1 cellular context compared by ENCODE assay signal in the genomic region with DNA sequence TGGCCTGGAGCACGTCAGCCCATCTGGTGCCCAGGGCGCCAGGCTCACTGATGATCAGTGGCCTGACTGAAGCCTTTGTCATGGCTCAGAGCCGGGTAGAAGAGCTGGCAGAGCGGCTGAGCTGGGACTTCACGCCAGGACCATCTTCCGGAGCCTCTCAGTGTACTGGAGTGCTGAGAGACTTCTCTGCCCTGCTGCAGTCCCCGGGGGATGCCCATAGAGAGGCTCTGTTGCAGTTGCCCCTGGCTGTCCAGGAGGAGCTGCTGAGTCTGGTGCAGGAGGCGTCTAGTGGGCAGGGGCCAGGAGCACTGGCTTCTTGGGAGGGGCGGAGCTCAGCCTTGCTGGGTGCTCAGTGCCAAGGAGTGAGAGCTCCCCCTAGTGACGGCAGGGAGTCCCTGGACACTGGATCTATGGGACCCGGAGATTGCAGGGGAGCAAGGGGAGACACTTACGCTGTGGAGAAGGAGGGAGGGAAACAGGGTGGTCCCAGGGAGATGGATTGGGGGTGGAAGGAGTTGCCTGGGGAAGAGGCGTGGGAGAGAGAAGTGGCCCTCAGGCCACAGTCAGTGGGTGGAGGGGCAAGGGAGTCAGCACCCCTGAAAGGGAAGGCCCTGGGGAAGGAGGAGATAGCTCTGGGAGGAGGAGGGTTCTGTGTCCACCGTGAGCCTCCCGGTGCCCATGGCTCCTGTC.
A peak's percentile ranks its signal among the peaks of the same experiment; 100 is the strongest.
TF ChIP-seq lines count a peak whose summit lies in the region.

No MANE protein-coding gene starts in this region.

TF ChIP-seq in HEK293, 187 proteins besides CTCF, POLR2A, EP300 and RAD21 (continued from another document and continues in another):
- TF ChIP-seq, protein P1, sequence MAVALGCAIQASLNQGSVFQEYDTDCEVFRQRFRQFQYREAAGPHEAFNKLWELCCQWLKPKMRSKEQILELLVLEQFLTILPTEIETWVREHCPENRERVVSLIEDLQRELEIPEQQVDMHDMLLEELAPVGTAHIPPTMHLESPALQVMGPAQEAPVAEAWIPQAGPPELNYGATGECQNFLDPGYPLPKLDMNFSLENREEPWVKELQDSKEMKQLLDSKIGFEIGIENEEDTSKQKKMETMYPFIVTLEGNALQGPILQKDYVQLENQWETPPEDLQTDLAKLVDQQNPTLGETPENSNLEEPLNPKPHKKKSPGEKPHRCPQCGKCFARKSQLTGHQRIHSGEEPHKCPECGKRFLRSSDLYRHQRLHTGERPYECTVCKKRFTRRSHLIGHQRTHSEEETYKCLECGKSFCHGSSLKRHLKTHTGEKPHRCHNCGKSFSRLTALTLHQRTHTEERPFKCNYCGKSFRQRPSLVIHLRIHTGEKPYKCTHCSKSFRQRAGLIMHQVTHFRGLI (tag by site-specific recombination; IDR thresholded peaks at IDR 0.05) = no peak
- TF ChIP-seq, protein P2, sequence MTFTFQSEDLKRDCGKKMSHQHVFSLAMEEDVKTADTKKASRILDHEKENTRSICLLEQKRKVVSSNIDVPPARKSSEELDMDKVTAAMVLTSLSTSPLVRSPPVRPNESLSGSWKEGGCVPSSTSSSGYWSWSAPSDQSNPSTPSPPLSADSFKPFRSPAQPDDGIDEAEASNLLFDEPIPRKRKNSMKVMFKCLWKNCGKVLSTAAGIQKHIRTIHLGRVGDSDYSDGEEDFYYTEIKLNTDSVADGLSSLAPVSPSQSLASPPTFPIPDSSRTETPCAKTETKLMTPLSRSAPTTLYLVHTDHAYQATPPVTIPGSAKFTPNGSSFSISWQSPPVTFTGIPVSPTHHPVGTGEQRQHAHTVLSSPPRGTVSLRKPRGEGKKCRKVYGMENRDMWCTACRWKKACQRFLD (tag by site-specific recombination; IDR thresholded peaks at IDR 0.05) = no peak
- TF ChIP-seq ZFHX2 (tag by site-specific recombination; conservative IDR thresholded peaks at IDR 0.05) (peak; percentile 24; the same call in 1 of the 2 replicates), ZNF394 (tag by site-specific recombination; IDR thresholded peaks at IDR 0.05; ENCODE audit: borderline replicate concordance) (peak; percentile 48; the same call in 1 of the 2 replicates), ZNF654 (tag by site-specific recombination; IDR thresholded peaks at IDR 0.05; ENCODE audit: low read depth) (peak; percentile 97), GLIS1 (tag by site-specific recombination; IDR thresholded peaks at IDR 0.05) (peak; percentile 77), ZNF747 (tag by site-specific recombination; IDR thresholded peaks at IDR 0.05) (no peak), ZNF658 (tag by site-specific recombination; IDR thresholded peaks at IDR 0.05) (no peak), ZBTB8A (tag by site-specific recombination; IDR thresholded peaks at IDR 0.05) (peak; percentile 90), ZNF830 (tag by site-specific recombination; IDR thresholded peaks at IDR 0.05; ENCODE audit: low read depth) (no peak), WT1 (tag by site-specific recombination; IDR thresholded peaks at IDR 0.05) (no peak), ZNF514 (tag by site-specific recombination; IDR thresholded peaks at IDR 0.05) (no peak), ZNF362 (tag by site-specific recombination; IDR thresholded peaks at IDR 0.05) (no peak), KLF9 (tag by site-specific recombination; IDR thresholded peaks at IDR 0.05; ENCODE audit: low read depth) (peak; percentile 76), ZNF214 (tag by site-specific recombination; IDR thresholded peaks at IDR 0.05; ENCODE audit: borderline replicate concordance) (no peak), KLF10 (tag by site-specific recombination; IDR thresholded peaks at IDR 0.05) (no peak), KLF8 (tag by site-specific recombination; IDR thresholded peaks at IDR 0.05) (peak; percentile 84), MZF1 (tag by site-specific recombination; IDR thresholded peaks at IDR 0.05; ENCODE audit: borderline replicate concordance) (no peak), ZSCAN30 (tag by site-specific recombination; IDR thresholded peaks at IDR 0.05) (peak; percentile 48), OSR2 (tag by site-specific recombination; IDR thresholded peaks at IDR 0.05) (peak; percentile 75), ZNF302 (tag by site-specific recombination; IDR thresholded peaks at IDR 0.05; ENCODE audit: low read depth) (no peak), ZNF341 (tag by site-specific recombination; IDR thresholded peaks at IDR 0.05; ENCODE audit: low read depth) (no peak), TRIM28 (IDR thresholded peaks at IDR 0.05; ENCODE audit: borderline replicate concordance, low read length) (peak; percentile 60; the same call in 1 of the 2 replicates), ZBTB48 (tag by site-specific recombination; IDR thresholded peaks at IDR 0.05) (peak; percentile 66), ZFP69B (tag by site-specific recombination; IDR thresholded peaks at IDR 0.05) (no peak), ZNF2 (tag by site-specific recombination; IDR thresholded peaks at IDR 0.05) (peak; percentile 66), ZNF157 (tag by site-specific recombination; IDR thresholded peaks at IDR 0.05) (no peak), ZNF473 (tag by site-specific recombination; IDR thresholded peaks at IDR 0.05) (no peak), ZNF202 (tag by site-specific recombination; IDR thresholded peaks at IDR 0.05; ENCODE audit: borderline replicate concordance) (no peak), KLF7 (tag by site-specific recombination; IDR thresholded peaks at IDR 0.05; ENCODE audit: borderline replicate concordance) (peak; percentile 67; the same call in 1 of the 2 replicates), ZNF146 (tag by site-specific recombination; IDR thresholded peaks at IDR 0.05) (no peak), ZNF629 (tag by site-specific recombination; IDR thresholded peaks at IDR 0.05) (peak; percentile 52), GLIS2 (tag by site-specific recombination; IDR thresholded peaks at IDR 0.05) (peak; percentile 52), ZNF324 (tag by site-specific recombination; IDR thresholded peaks at IDR 0.05) (peak; percentile 75; the same call in 1 of the 2 replicates), ZNF155 (tag by site-specific recombination; IDR thresholded peaks at IDR 0.05) (no peak), IKZF3 (tag by site-specific recombination; IDR thresholded peaks at IDR 0.05) (0 out of 2 replicates have a peak, but pooled peaks have one; percentile 17), ZNF626 (tag by site-specific recombination; IDR thresholded peaks at IDR 0.05) (no peak), ZBTB10 (tag by site-specific recombination; IDR thresholded peaks at IDR 0.05) (peak; percentile 94), ZXDB (tag by site-specific recombination; IDR thresholded peaks at IDR 0.05) (peak; percentile 81), ZNF776 (tag by site-specific recombination; IDR thresholded peaks at IDR 0.05; ENCODE audit: borderline replicate concordance) (no peak), ZNF677 (tag by site-specific recombination; IDR thresholded peaks at IDR 0.05) (no peak), ZBTB7A (tag by site-specific recombination; IDR thresholded peaks at IDR 0.05; ENCODE audit: low read depth) (0 out of 2 replicates have a peak, but pooled peaks have one; percentile 32)
- TF ChIP-seq, protein P3, sequence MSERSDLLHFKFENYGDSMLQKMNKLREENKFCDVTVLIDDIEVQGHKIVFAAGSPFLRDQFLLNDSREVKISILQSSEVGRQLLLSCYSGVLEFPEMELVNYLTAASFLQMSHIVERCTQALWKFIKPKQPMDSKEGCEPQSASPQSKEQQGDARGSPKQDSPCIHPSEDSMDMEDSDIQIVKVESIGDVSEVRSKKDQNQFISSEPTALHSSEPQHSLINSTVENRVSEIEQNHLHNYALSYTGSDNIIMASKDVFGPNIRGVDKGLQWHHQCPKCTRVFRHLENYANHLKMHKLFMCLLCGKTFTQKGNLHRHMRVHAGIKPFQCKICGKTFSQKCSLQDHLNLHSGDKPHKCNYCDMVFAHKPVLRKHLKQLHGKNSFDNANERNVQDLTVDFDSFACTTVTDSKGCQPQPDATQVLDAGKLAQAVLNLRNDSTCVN (tag by site-specific recombination; optimal IDR thresholded peaks at IDR 0.05) = peak; percentile 15
- TF ChIP-seq, protein P4, sequence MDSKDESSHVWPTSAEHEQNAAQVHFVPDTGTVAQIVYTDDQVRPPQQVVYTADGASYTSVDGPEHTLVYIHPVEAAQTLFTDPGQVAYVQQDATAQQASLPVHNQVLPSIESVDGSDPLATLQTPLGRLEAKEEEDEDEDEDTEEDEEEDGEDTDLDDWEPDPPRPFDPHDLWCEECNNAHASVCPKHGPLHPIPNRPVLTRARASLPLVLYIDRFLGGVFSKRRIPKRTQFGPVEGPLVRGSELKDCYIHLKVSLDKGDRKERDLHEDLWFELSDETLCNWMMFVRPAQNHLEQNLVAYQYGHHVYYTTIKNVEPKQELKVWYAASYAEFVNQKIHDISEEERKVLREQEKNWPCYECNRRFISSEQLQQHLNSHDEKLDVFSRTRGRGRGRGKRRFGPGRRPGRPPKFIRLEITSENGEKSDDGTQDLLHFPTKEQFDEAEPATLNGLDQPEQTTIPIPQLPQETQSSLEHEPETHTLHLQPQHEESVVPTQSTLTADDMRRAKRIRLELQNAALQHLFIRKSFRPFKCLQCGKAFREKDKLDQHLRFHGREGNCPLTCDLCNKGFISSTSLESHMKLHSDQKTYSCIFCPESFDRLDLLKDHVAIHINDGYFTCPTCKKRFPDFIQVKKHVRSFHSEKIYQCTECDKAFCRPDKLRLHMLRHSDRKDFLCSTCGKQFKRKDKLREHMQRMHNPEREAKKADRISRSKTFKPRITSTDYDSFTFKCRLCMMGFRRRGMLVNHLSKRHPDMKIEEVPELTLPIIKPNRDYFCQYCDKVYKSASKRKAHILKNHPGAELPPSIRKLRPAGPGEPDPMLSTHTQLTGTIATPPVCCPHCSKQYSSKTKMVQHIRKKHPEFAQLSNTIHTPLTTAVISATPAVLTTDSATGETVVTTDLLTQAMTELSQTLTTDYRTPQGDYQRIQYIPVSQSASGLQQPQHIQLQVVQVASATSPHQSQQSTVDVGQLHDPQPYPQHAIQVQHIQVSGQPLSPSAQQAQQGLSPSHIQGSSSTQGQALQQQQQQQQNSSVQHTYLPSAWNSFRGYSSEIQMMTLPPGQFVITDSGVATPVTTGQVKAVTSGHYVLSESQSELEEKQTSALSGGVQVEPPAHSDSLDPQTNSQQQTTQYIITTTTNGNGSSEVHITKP (tag by site-specific recombination; IDR thresholded peaks at IDR 0.05) = peak; percentile 65
- TF ChIP-seq, protein P5, sequence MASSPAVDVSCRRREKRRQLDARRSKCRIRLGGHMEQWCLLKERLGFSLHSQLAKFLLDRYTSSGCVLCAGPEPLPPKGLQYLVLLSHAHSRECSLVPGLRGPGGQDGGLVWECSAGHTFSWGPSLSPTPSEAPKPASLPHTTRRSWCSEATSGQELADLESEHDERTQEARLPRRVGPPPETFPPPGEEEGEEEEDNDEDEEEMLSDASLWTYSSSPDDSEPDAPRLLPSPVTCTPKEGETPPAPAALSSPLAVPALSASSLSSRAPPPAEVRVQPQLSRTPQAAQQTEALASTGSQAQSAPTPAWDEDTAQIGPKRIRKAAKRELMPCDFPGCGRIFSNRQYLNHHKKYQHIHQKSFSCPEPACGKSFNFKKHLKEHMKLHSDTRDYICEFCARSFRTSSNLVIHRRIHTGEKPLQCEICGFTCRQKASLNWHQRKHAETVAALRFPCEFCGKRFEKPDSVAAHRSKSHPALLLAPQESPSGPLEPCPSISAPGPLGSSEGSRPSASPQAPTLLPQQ (tag by site-specific recombination; IDR thresholded peaks at IDR 0.05) = peak; percentile 70; the same call in 1 of the 2 replicates
- TF ChIP-seq, protein P6, sequence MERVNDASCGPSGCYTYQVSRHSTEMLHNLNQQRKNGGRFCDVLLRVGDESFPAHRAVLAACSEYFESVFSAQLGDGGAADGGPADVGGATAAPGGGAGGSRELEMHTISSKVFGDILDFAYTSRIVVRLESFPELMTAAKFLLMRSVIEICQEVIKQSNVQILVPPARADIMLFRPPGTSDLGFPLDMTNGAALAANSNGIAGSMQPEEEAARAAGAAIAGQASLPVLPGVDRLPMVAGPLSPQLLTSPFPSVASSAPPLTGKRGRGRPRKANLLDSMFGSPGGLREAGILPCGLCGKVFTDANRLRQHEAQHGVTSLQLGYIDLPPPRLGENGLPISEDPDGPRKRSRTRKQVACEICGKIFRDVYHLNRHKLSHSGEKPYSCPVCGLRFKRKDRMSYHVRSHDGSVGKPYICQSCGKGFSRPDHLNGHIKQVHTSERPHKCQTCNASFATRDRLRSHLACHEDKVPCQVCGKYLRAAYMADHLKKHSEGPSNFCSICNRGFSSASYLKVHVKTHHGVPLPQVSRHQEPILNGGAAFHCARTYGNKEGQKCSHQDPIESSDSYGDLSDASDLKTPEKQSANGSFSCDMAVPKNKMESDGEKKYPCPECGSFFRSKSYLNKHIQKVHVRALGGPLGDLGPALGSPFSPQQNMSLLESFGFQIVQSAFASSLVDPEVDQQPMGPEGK (tag by site-specific recombination; IDR thresholded peaks at IDR 0.05) = peak; percentile 87
